In genomic region chr6:154479388-154480143, GRCh38 we compare ENCODE assay signal across 12 cellular contexts. TPM values are rescaled to one million over a fixed set of nuclear protein-coding genes. Genes with fewer than 3 reads are reported as not detected.
A peak's percentile ranks its signal among the peaks of the same experiment; 100 is the strongest.
DNase-seq lines count a peak whose midpoint lies in the region; ATAC-seq and TF ChIP-seq lines count a peak whose summit lies in the region.
"Had no signal": no experiment of that assay in that cellular context is flagged by ENCODE, and none has a peak within 500 bp of the region (broad histone marks: within the 10 kb centered on the region; RNA-seq: fewer than 3 reads in every experiment).

No MANE protein-coding gene starts in this region.

- TF ChIP-seq CTCF in fibroblast of mammary gland (conservative IDR thresholded peaks at IDR 0.05; ENCODE audit: control insufficient read depth, insufficient read depth, low read depth, low read length): no peak

- no peak overlapping the region for H3K9ac ChIP-seq in rectal smooth muscle tissue (ENCODE audit: low read length)

- DNase-seq in AG08396 (ENCODE audit: low spot score) (peak; percentile 42), SJCRH30 (peak; percentile 70 to 80), fibroblast of mammary gland (ENCODE audit: low read depth) (peak; percentile 56), COLO829 (ENCODE audit: low spot score) (no peak), superior temporal gyrus (ENCODE audit: extremely low spot score) (no peak)
- DNase-seq: activated naive CD4-positive, alpha-beta T cell; left colon; NCI-H2081; small intestine had no signal

- no peaks in the 10 kb centered on the region for H3K27me3 ChIP-seq in SJCRH30
- no peaks in the 10 kb centered on the region for H3K27me3 ChIP-seq in rectal smooth muscle tissue (ENCODE audit: control insufficient read depth, insufficient read depth, low read length)

- no peaks in the 10 kb centered on the region for H3K36me3 ChIP-seq in SJCRH30
- H3K36me3 ChIP-seq in rectal smooth muscle tissue (ENCODE audit: control insufficient read depth, insufficient read depth, low read length): no peaks in the 10 kb centered on the region

- no peaks in the 10 kb centered on the region for H3K9me3 ChIP-seq in SJCRH30 (replicated peaks)

- H3K4me3 ChIP-seq in SJCRH30 (peak overlapping the region; percentile 48), fibroblast of mammary gland (ENCODE audit: control insufficient read depth, low read depth, low read length) (no peak overlapping the region), rectal smooth muscle tissue (ENCODE audit: low read length) (no peak overlapping the region)

- H3K4me1 ChIP-seq in SJCRH30: peaks cover 42% of the 10 kb centered on the region
- H3K4me1 ChIP-seq in rectal smooth muscle tissue (ENCODE audit: control insufficient read depth, insufficient read depth, low read length): peaks cover 54% of the 10 kb centered on the region

- ATAC-seq in GM18502 (IDR thresholded peaks at IDR 0.05; ENCODE audit: poor library complexity, unreplicated experiment) (no peak), GM19324 (IDR thresholded peaks at IDR 0.05; ENCODE audit: low FRiP score, unreplicated experiment) (no peak)
- ATAC-seq: left colon had no signal

- H3K27ac ChIP-seq in SJCRH30: peak overlapping the region; percentile 79
- peak overlapping the region; percentile 78 for H3K27ac ChIP-seq in rectal smooth muscle tissue (ENCODE audit: low read depth, low read length)

RNA-seq across cellular contexts. Expression of gene CNKSR3, which starts 30.9 kb away (rescaled TPM):
- total RNA-seq in SJCRH30 (2014; rRNA removed; shearing (Covaris generic)): 29.6 and 33.8 TPM in 2 replicates

Comparison
In these comparisons a context has a peak if more than half of its experiments do, and no peak if none do; other contexts are left out.
1. DNase-seq: peak in AG08396 (single experiment), SJCRH30 (2 of 2) and fibroblast of mammary gland (single experiment); none in COLO829 (single experiment) and superior temporal gyrus (single experiment).